Comparison of ENCODE assay signal across 1 cellular context in the genomic region with DNA sequence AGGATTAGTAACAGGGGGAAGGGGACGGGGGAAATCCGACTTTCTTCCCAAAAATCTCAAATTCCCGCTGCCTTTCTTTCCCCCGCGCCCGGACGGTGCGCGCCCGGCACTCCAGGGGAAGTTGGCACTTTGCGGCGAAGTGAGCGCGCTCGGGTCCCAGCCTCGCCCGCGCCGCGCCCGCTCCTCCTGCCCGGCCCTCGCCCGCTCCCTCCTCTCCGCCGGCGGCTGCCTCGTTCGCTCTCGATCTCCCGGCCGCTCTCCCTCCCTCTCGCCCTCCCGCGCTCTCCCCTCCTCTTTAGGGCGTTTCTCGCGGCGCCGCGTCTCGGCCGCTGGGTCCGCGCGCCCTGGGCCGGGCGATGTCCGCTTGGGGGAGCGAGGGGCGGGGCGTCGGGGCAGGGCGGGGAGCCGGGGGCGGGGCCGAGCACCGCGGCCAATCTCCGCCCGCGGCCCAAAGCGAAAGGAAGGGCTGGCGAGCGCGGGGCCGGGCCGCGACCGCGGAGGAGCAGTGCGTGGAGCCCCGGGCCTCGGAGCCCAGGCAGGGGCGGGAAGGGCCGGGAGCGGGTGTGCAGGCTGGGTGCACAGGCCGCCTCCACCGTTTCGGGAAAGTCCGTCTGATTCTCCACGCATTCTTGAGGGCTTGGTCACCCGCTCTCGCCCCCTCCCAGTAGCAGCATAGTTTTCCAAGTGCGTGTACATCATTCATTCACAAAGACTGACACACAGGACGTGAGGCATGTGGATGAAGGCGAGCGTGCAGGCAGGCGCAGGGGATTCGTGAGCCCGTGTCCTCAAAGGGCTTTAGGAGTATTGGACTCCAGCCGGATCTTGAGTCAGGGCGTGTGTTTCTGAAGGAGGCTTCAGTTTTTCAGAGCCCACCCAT.
TF ChIP-seq lines count a peak whose summit lies in the region.

No MANE protein-coding gene starts in this region.

TF ChIP-seq in WTC11, 78 proteins besides CTCF, POLR2A, EP300 and RAD21 (continued from another document):
- TF ChIP-seq SP1 (CRISPR knock-in tag; conservative IDR thresholded peaks at IDR 0.05) (peak; percentile 90), GABPB1 (CRISPR knock-in tag; IDR thresholded peaks at IDR 0.05) (no peak)
- TF ChIP-seq, protein P1, sequence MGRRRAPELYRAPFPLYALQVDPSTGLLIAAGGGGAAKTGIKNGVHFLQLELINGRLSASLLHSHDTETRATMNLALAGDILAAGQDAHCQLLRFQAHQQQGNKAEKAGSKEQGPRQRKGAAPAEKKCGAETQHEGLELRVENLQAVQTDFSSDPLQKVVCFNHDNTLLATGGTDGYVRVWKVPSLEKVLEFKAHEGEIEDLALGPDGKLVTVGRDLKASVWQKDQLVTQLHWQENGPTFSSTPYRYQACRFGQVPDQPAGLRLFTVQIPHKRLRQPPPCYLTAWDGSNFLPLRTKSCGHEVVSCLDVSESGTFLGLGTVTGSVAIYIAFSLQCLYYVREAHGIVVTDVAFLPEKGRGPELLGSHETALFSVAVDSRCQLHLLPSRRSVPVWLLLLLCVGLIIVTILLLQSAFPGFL (CRISPR knock-in tag; IDR thresholded peaks at IDR 0.05; ENCODE audit: borderline replicate concordance) = no peak
